Comparison of ENCODE assay signal across 29 cellular contexts in the genomic region with DNA sequence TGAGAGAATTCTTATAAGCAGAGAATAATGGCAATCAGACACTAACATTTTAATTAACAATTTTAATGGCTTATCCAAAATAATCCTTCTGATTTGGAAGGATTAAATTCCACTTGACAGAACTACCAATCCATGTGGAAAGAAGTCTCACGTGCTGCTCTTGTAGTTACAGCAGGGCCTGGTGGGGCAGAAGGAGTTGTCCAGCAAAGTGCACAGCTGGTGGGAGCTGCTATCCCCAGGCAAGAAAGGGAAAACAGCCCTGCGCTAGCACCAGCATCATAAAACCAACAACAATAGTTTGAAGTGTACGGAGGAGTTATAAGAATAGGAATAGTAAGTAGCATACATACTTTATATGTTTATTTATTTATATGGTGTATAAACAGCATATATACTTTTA.
"Had no signal": no experiment of that assay in that cellular context is flagged by ENCODE, and none has a peak within 500 bp of the region (broad histone marks: within the 10 kb centered on the region; RNA-seq: fewer than 3 reads in every experiment).

No MANE protein-coding gene starts in this region.

- H3K27me3 ChIP-seq: adrenal gland, body of pancreas, brain microvascular endothelial cell, breast epithelium had no signal

- H3K36me3 ChIP-seq: adrenal gland, brain microvascular endothelial cell, breast epithelium had no signal

- H3K9me3 ChIP-seq: adrenal gland, body of pancreas, breast epithelium had no signal

- DNase-seq: activated B cell treated with CpG ODN at 0.5 μM for 24 hours; activated CD4-positive, alpha-beta memory T cell treated with anti-CD3 and anti-CD28 coated beads for 36 hours; activated CD4-positive, alpha-beta T cell treated with anti-CD3 and anti-CD28 coated beads for 4 hours; activated CD4-positive, alpha-beta T cell treated with anti-CD3 and anti-CD28 coated beads, Interleukin-2, amount 10 ng/mL, durations not matched to agents 24 days and 14 days; activated CD4-positive, alpha-beta T cell treated with anti-CD3 and anti-CD28 coated beads, Interleukin-2, amount 50 U/mL, for 1 hour; activated CD4-positive, alpha-beta T cell treated with anti-CD3 and anti-CD28 coated beads, Interleukin-2, amount 50 U/mL, for 4 hours; activated CD4-positive, CD25-positive, alpha-beta regulatory T cell treated with anti-CD3 and anti-CD28 coated beads, Interleukin-2, amount 50 U/mL, for 72 hours; activated CD8-positive, alpha-beta memory T cell treated with anti-CD3 and anti-CD28 coated beads, Interleukin-2, amount 50 U/mL, for 4 hours; activated CD8-positive, alpha-beta T cell treated with anti-CD3 and anti-CD28 coated beads for 36 hours; activated effector memory CD4-positive, alpha-beta T cell treated with anti-CD3 and anti-CD28 coated beads, Interleukin-2, amount 50 U/mL, for 16 hours; activated gamma-delta T cell treated with Interleukin-2 at 50 U/mL for 16 hours; activated naive CD4-positive, alpha-beta T cell; activated naive CD4-positive, alpha-beta T cell treated with anti-CD3 and anti-CD28 coated beads for 36 hours; activated naive CD4-positive, alpha-beta T cell treated with anti-CD3 and anti-CD28 coated beads, Interleukin-2, amount 50 U/mL, for 16 hours; activated naive CD8-positive, alpha-beta T cell treated with anti-CD3 and anti-CD28 coated beads for 36 hours; activated T-cell treated with anti-CD3 and anti-CD28 coated beads for 4 hours; activated T-cell treated with anti-CD3 and anti-CD28 coated beads, Interleukin-2, amount 50 U/mL, for 1 hour; activated T-cell treated with anti-CD3 and anti-CD28 coated beads, Interleukin-2, amount 50 U/mL, for 4 hours; activated T-cell treated with anti-CD3 and anti-CD28 coated beads, Interleukin-2, amount 50 U/mL, for 72 hours; adrenal gland; amniotic stem cell; aorta; body of pancreas; brain microvascular endothelial cell; central memory CD4-positive, alpha-beta T cell; T-helper 2 cell; T-helper 9 cell had no signal

- H3K4me1 ChIP-seq: adrenal gland, body of pancreas, breast epithelium had no signal

- H3K4me3 ChIP-seq: adrenal gland, body of pancreas, breast epithelium had no signal

- H3K27ac ChIP-seq: adrenal gland, body of pancreas, brain microvascular endothelial cell, breast epithelium, VCaP had no signal
